In genomic region chr5:57243286-57244137, GRCh38 we compare ENCODE assay signal across 10 cellular contexts.
DNase-seq lines count a peak whose midpoint lies in the region; ATAC-seq, FAIRE-seq and TF ChIP-seq lines count a peak whose summit lies in the region.
"Had no signal": no experiment of that assay in that cellular context is flagged by ENCODE, and none has a peak within 500 bp of the region (broad histone marks: within the 10 kb centered on the region; RNA-seq: fewer than 3 reads in every experiment).

No MANE protein-coding gene starts in this region.

- no peak overlapping the region for H3K9ac ChIP-seq in HepG2 (ENCODE audit: insufficient read depth, low read depth, low read length)

- H3K4me3 Mint-ChIP-seq in activated CD8-positive, alpha-beta memory T cell treated with anti-CD3 and anti-CD28 coated beads, Interleukin-2, amount 10 ng/mL, durations not matched to agents 7 days and 5 days, result no peak overlapping the region
- H3K4me3 Mint-ChIP-seq in progenitor cell of endocrine pancreas (ENCODE audit: low read depth), result no peak overlapping the region

- no peaks in the 10 kb centered on the region for H3K9me3 Mint-ChIP-seq in activated CD8-positive, alpha-beta memory T cell treated with anti-CD3 and anti-CD28 coated beads, Interleukin-2, amount 10 ng/mL, durations not matched to agents 7 days and 5 days (ENCODE audit: low read depth)
- no peaks in the 10 kb centered on the region for H3K9me3 Mint-ChIP-seq in progenitor cell of endocrine pancreas (ENCODE audit: low read depth)

- no peaks in the 10 kb centered on the region for H3K9me2 ChIP-seq in PC-9 (ENCODE audit: insufficient read depth)

- no peak for ATAC-seq in activated CD8-positive, alpha-beta memory T cell treated with anti-CD3 and anti-CD28 coated beads, Interleukin-2, amount 10 ng/mL, durations not matched to agents 7 days and 5 days
- ATAC-seq in HG02623 (IDR thresholded peaks at IDR 0.05; ENCODE audit: unreplicated experiment) (peak; percentile 53), HepG2 (no peak)

- H2AFZ ChIP-seq in PC-9 (no peak overlapping the region), HepG2 (ENCODE audit: low read length) (no peak overlapping the region)

- H3K4me2 ChIP-seq in PC-9 (no peak overlapping the region), HepG2 (ENCODE audit: low read depth, low read length) (no peak overlapping the region)

- no peaks in the 10 kb centered on the region for H3K27me3 Mint-ChIP-seq in activated CD8-positive, alpha-beta memory T cell treated with anti-CD3 and anti-CD28 coated beads, Interleukin-2, amount 10 ng/mL, durations not matched to agents 7 days and 5 days
- no peaks in the 10 kb centered on the region for H3K27me3 Mint-ChIP-seq in progenitor cell of endocrine pancreas

- FAIRE-seq in HepG2 (lab: Jason Lieb, UNC), result no peak

- H3K36me3 Mint-ChIP-seq in activated CD8-positive, alpha-beta memory T cell treated with anti-CD3 and anti-CD28 coated beads, Interleukin-2, amount 10 ng/mL, durations not matched to agents 7 days and 5 days, result peaks cover 47% of the 10 kb centered on the region
- peaks cover 38% of the 10 kb centered on the region for H3K36me3 Mint-ChIP-seq in progenitor cell of endocrine pancreas (ENCODE audit: insufficient read depth)

- H3K9me3 ChIP-seq in PC-9 (ENCODE audit: insufficient read depth, low read depth) (no peaks in the 10 kb centered on the region), HepG2 (ENCODE audit: low read length) (no peaks in the 10 kb centered on the region), spleen (no peaks in the 10 kb centered on the region)

- no peaks in the 10 kb centered on the region for H4K20me1 ChIP-seq in PC-9 (ENCODE audit: insufficient read depth)
- no peaks in the 10 kb centered on the region for H4K20me1 ChIP-seq in HepG2 (ENCODE audit: insufficient read depth, low read length)

- H3K4me1 ChIP-seq in PC-9 (replicated peaks; ENCODE audit: insufficient read depth) (no peaks in the 10 kb centered on the region), HepG2 (ENCODE audit: insufficient read depth, low read length) (peaks cover 15% of the 10 kb centered on the region), spleen (peaks cover 0 to 25% (median 4%) of the 10 kb centered on the region in 6 donors)

- no peak for DNase-seq in activated CD8-positive, alpha-beta memory T cell treated with anti-CD3 and anti-CD28 coated beads, Interleukin-2, amount 10 ng/mL, durations not matched to agents 7 days and 5 days
- DNase-seq in activated CD8-positive, alpha-beta memory T cell treated with anti-CD3 and anti-CD28 coated beads for 24 hours, result no peak
- no peak for DNase-seq in PC-9
- no peak for DNase-seq in progenitor cell of endocrine pancreas (ENCODE audit: low spot score, unreplicated experiment)
- DNase-seq in HepG2 (ENCODE audit: low spot score), result no peak
- DNase-seq in spleen, result no peak
- no peak for DNase-seq in head of caudate nucleus
- DNase-seq: NCI-H2029 had no signal

- TF ChIP-seq EP300 in HepG2 (IDR thresholded peaks at IDR 0.05; ENCODE audit: low read depth in 2 of 2, low read length in 2 of 2) (no peak), HepG2 (CRISPR knock-in tag; IDR thresholded peaks at IDR 0.05; ENCODE audit: borderline replicate concordance) (no peak)

- TF ChIP-seq POLR2A in HepG2 (IDR thresholded peaks at IDR 0.05; ENCODE audit: insufficient read depth in 1 of 2, low read depth in 2 of 2, low read length in 2 of 2) (no peak), spleen (IDR thresholded peaks at IDR 0.05) (no peak)

- BruUV-seq in PC-9 (replicated peaks; lab: Mats Ljungman, UMichigan) (no TSS peak), HepG2 (replicated peaks; lab: Mats Ljungman, UMichigan) (no TSS peak)

- H3K4me1 Mint-ChIP-seq in activated CD8-positive, alpha-beta memory T cell treated with anti-CD3 and anti-CD28 coated beads, Interleukin-2, amount 10 ng/mL, durations not matched to agents 7 days and 5 days, result peaks cover 23% of the 10 kb centered on the region
- H3K4me1 Mint-ChIP-seq in progenitor cell of endocrine pancreas (ENCODE audit: low read depth), result peaks cover 5% of the 10 kb centered on the region

- H3K27me3 ChIP-seq in PC-9 (ENCODE audit: insufficient read depth, low read depth) (no peaks in the 10 kb centered on the region), HepG2 (ENCODE audit: control insufficient read depth in 1 of 2, insufficient read depth in 2 of 2, low read length in 2 of 2) (no peaks in the 10 kb centered on the region), spleen (replicated peaks in 1 of 7) (no peaks in the 10 kb centered on the region)

- H3K27ac ChIP-seq in PC-9, result peak overlapping the region; percentile 25; the same call in 1 of the 2 replicates
- no peak overlapping the region for H3K27ac ChIP-seq in HepG2 (ENCODE audit: extremely low read length, insufficient read depth, low read length)
- H3K27ac ChIP-seq in spleen, result peak overlapping the region in 1 of 8 donors; percentile 34
- H3K27ac ChIP-seq: HL-60 had no signal

- peaks cover 22% of the 10 kb centered on the region for H3F3A ChIP-seq in PC-9 (ENCODE audit: insufficient read depth, low read depth)

- H3K79me2 ChIP-seq in PC-9 (ENCODE audit: low read depth) (0 out of 2 replicates have a peak, but pooled peaks cover 11% of the 10 kb centered on the region), HepG2 (ENCODE audit: insufficient read depth, low read length) (no peaks in the 10 kb centered on the region)

- peak overlapping the region; percentile 73 for H3K27ac Mint-ChIP-seq in activated CD8-positive, alpha-beta memory T cell treated with anti-CD3 and anti-CD28 coated beads, Interleukin-2, amount 10 ng/mL, durations not matched to agents 7 days and 5 days
- peak overlapping the region; percentile 60 for H3K27ac Mint-ChIP-seq in progenitor cell of endocrine pancreas

- POLR2A ChIA-PET in PC-9 (lab: Charles Lee; ENCODE audit: unreplicated experiment) (no interaction called here), HepG2 (lab: Yijun Ruan, JAX) (no interaction called here)

- in situ Hi-C loops in HepG2 (cut with HindIII; ENCODE audit: extremely low pct_ligation_motif_present, low pct_unique_long_range_greater_than_20kb), result no loop called here

- intact Hi-C loops in PC-9 (cut with micrococcal nuclease; ENCODE audit: unreplicated experiment), result no loop called here
- intact Hi-C loops in HepG2 (cut with micrococcal nuclease; ENCODE audit: unreplicated experiment), result no loop called here
- intact Hi-C loops in spleen (cut with DNase I; ENCODE audit: low total_unique reads), result no loop called here
- intact Hi-C loops in head of caudate nucleus (cut with DNase I), result no loop called here

- TF ChIP-seq CTCF in PC-9 (conservative IDR thresholded peaks at IDR 0.05), result no peak
- no peak for TF ChIP-seq CTCF in progenitor cell of endocrine pancreas (IDR thresholded peaks at IDR 0.05; ENCODE audit: unreplicated experiment)
- TF ChIP-seq CTCF in HepG2 (CRISPR knock-in tag; IDR thresholded peaks at IDR 0.05), result no peak
- no peak for TF ChIP-seq CTCF in spleen (IDR thresholded peaks at IDR 0.05 in 8 of 11, conservative IDR thresholded peaks at IDR 0.05 in 3 of 11)

- TF ChIP-seq RAD21 in HepG2 (CRISPR knock-in tag; IDR thresholded peaks at IDR 0.05), result no peak

- 93% methylated on average over 6 of the region's 6 CpGs for WGBS in HepG2 (ENCODE audit: low lambda C conversion rate)
- 87 to 95% (median 90%) methylated on average over 6 of the region's 6 CpGs for whole genome bisulfite sequencing in spleen, 5 donors

- no peak overlapping the region for H3K4me3 ChIP-seq in PC-9
- H3K4me3 ChIP-seq in HepG2 (replicated peaks in 1 of 3; ENCODE audit: insufficient read depth in 1 of 3, low read depth in 2 of 3, low read length in 3 of 3), result no peak overlapping the region
- no peak overlapping the region for H3K4me3 ChIP-seq in spleen

- CTCF ChIA-PET in activated CD8-positive, alpha-beta memory T cell treated with anti-CD3 and anti-CD28 coated beads, Interleukin-2, amount 10 ng/mL, durations not matched to agents 7 days and 5 days (lab: Charles Lee), result interaction anchor here (0.6 kb wide), 1 partner anchor 9 kb away, joined by 3 read pairs; no protein-coding TSS in a partner anchor
- CTCF ChIA-PET in PC-9 (lab: Charles Lee), result no interaction called here
- CTCF ChIA-PET in HepG2 (lab: Yijun Ruan, JAX; ENCODE audit: low intra/inter-chr PET ratio, low total read pairs), result no interaction called here

- H3K36me3 ChIP-seq in PC-9 (ENCODE audit: low read depth) (peaks cover 21% of the 10 kb centered on the region; the same call in 1 of the 2 replicates), HepG2 (replicated peaks in 1 of 2; ENCODE audit: control insufficient read depth in 1 of 2, insufficient read depth in 2 of 2, low read length in 2 of 2) (peaks cover 6 to 34% of the 10 kb centered on the region in 2 experiments), spleen (peaks cover 6 to 92% (median 26%) of the 10 kb centered on the region in 6 donors)

TF ChIP-seq in HepG2, 621 proteins besides CTCF, POLR2A, EP300 and RAD21:
- no peak for TF ChIP-seq MBNL3 (CRISPR knock-in tag; conservative IDR thresholded peaks at IDR 0.05)
- TF ChIP-seq MAZ (IDR thresholded peaks at IDR 0.05; ENCODE audit: borderline replicate concordance, low read depth, low read length), result no peak
- TF ChIP-seq MAZ (CRISPR knock-in tag; IDR thresholded peaks at IDR 0.05; ENCODE audit: low read depth), result no peak
- no peak for TF ChIP-seq HOXA9 (CRISPR knock-in tag; IDR thresholded peaks at IDR 0.05; ENCODE audit: borderline replicate concordance)
- TF ChIP-seq LBX2 (CRISPR knock-in tag; IDR thresholded peaks at IDR 0.05; ENCODE audit: borderline replicate concordance), result no peak
- TF ChIP-seq RXRA (CRISPR knock-in tag; IDR thresholded peaks at IDR 0.05), result no peak
- TF ChIP-seq ZFY (CRISPR knock-in tag; IDR thresholded peaks at IDR 0.05), result no peak
- TF ChIP-seq ZNF484 (CRISPR knock-in tag; IDR thresholded peaks at IDR 0.05; ENCODE audit: borderline replicate concordance, low read depth), result no peak
